17 cellular contexts compared by ENCODE assay signal in the genomic region with DNA sequence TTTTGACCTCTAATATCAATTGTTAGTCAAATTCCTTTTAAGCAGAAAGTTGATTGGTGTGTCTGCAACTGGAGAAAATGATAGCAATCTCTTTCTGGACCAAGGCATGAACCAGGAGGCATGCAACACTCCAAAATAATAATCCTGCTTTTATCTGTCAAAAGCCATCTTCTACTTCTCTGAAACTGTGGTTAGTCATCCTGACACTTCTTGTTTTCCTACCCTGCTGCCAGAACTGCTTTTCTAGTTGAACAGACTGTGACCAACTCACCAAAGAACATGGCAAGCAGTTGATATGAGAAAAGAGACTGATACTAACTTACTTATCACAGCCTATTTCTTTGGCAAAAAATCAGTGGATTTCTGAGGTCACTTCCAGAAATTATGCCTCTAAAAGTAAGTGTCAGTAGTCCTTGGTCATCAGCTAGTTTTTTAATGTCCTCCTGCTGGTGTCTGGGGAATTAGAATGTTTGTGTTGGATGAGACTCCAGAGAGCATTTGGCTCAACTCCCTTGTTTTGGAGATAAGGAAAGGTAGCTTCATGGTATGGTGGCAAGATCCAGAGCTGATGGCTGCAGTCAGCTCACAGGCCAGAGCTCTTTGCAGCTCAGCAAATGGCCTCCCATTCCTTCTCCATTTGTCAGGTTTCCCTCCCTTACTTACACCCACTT. TPM values are rescaled to one million over a fixed set of nuclear protein-coding genes. Genes with fewer than 3 reads are reported as not detected.
DNase-seq lines count a peak whose midpoint lies in the region; ATAC-seq lines count a peak whose summit lies in the region.
"Had no signal": no experiment of that assay in that cellular context is flagged by ENCODE, and none has a peak within 500 bp of the region (broad histone marks: within the 10 kb centered on the region; RNA-seq: fewer than 3 reads in every experiment).

No MANE protein-coding gene starts in this region.

- H3K4me2 ChIP-seq in Karpas-422 (ENCODE audit: low read depth, low read length, poor library complexity, severe bottlenecking) = no peak overlapping the region
- H3K4me2 ChIP-seq: A549 had no signal

- no peaks in the 10 kb centered on the region for H3K9me2 ChIP-seq in Karpas-422 (replicated peaks; ENCODE audit: insufficient read depth, low read length)

- no peak overlapping the region for H3K9ac ChIP-seq in Karpas-422 (ENCODE audit: low read length)

- no peak overlapping the region for H3K4me3 ChIP-seq in Karpas-422 (ENCODE audit: low read length)
- no peak overlapping the region for H3K4me3 ChIP-seq in HAP-1
- H3K4me3 ChIP-seq: A549, dorsolateral prefrontal cortex, gastroesophageal sphincter had no signal

- H3K79me2 ChIP-seq in Karpas-422 (ENCODE audit: low read length) = no peaks in the 10 kb centered on the region

- H3K27ac Mint-ChIP-seq in activated naive CD8-positive, alpha-beta T cell = peak overlapping the region; percentile 84
- H3K27ac Mint-ChIP-seq: activated naive CD8-positive, alpha-beta T cell treated with anti-CD3 and anti-CD28 coated beads, Interleukin-2, amount 10 ng/mL, durations not matched to agents 7 days and 5 days; nephron had no signal

- H3K4me1 ChIP-seq in Karpas-422 (ENCODE audit: low read length) (peaks cover 43% of the 10 kb centered on the region), HAP-1 (no peaks in the 10 kb centered on the region)
- H3K4me1 ChIP-seq: A549 had no signal

- no peak overlapping the region for H2AFZ ChIP-seq in Karpas-422 (ENCODE audit: low read length)

- in situ Hi-C loops in HAP-1 (cut with MboI; ENCODE audit: low sequenced_read_pairs) = loop anchor here (5.0 kb wide), 1 partner anchor 275 kb away; no protein-coding TSS in a partner anchor

- H3K27ac ChIP-seq in Karpas-422 (ENCODE audit: low read length) = peak overlapping the region; percentile 37; the same call in 1 of the 2 replicates
- H3K27ac ChIP-seq: A549, gastroesophageal sphincter had no signal

- H3K27me3 Mint-ChIP-seq in activated naive CD8-positive, alpha-beta T cell = no peaks in the 10 kb centered on the region
- H3K27me3 Mint-ChIP-seq: activated naive CD8-positive, alpha-beta T cell treated with anti-CD3 and anti-CD28 coated beads, Interleukin-2, amount 10 ng/mL, durations not matched to agents 7 days and 5 days had no signal

- peaks cover 3% of the 10 kb centered on the region for H3K36me3 Mint-ChIP-seq in activated naive CD8-positive, alpha-beta T cell
- H3K36me3 Mint-ChIP-seq: activated naive CD8-positive, alpha-beta T cell treated with anti-CD3 and anti-CD28 coated beads, Interleukin-2, amount 10 ng/mL, durations not matched to agents 7 days and 5 days had no signal

- peak overlapping the region; percentile 45 for H3K4me3 Mint-ChIP-seq in activated naive CD8-positive, alpha-beta T cell
- H3K4me3 Mint-ChIP-seq: activated naive CD8-positive, alpha-beta T cell treated with anti-CD3 and anti-CD28 coated beads, Interleukin-2, amount 10 ng/mL, durations not matched to agents 7 days and 5 days; nephron had no signal

- H3K9me3 ChIP-seq in Karpas-422 (ENCODE audit: low read length) (no peaks in the 10 kb centered on the region), HAP-1 (no peaks in the 10 kb centered on the region)
- H3K9me3 ChIP-seq: A549, gastroesophageal sphincter had no signal

- H3K27me3 ChIP-seq in Karpas-422 (ENCODE audit: low read length) (no peaks in the 10 kb centered on the region), HAP-1 (ENCODE audit: low read depth) (no peaks in the 10 kb centered on the region)
- H3K27me3 ChIP-seq: dorsolateral prefrontal cortex, gastroesophageal sphincter had no signal

- H3K4me1 Mint-ChIP-seq in activated naive CD8-positive, alpha-beta T cell (ENCODE audit: low read depth) = peaks cover 83% of the 10 kb centered on the region

- no peaks in the 10 kb centered on the region for H3K36me3 ChIP-seq in Karpas-422 (ENCODE audit: insufficient read depth, low read length)
- H3K36me3 ChIP-seq in HAP-1 (replicated peaks) = no peaks in the 10 kb centered on the region

- no peaks in the 10 kb centered on the region for H3K9me3 Mint-ChIP-seq in activated naive CD8-positive, alpha-beta T cell (ENCODE audit: low read depth)
- H3K9me3 Mint-ChIP-seq: activated naive CD8-positive, alpha-beta T cell treated with anti-CD3 and anti-CD28 coated beads, Interleukin-2, amount 10 ng/mL, durations not matched to agents 7 days and 5 days; nephron had no signal

- H4K20me1 ChIP-seq in Karpas-422 (ENCODE audit: insufficient read depth, low read depth, low read length) = no peaks in the 10 kb centered on the region

- DNase-seq in SKM-1 treated with dmso at 0.1 percent for 144 hours (lab: John Stamatoyannopoulos, UW; ENCODE audit: unreplicated experiment) (peak; percentile 16), SKM-1 (lab: John Stamatoyannopoulos, UW; ENCODE audit: unreplicated experiment) (no peak), Karpas-422 (no peak), lung microvascular endothelial cell (ENCODE audit: low read depth in 2 of 2) (peak; percentile 21 to 50), HAP-1 (ENCODE audit: low spot score in 2 of 2) (no peak), NCI-H1436 (lab: John Stamatoyannopoulos, UW) (no peak)
- DNase-seq: activated naive CD8-positive, alpha-beta T cell treated with anti-CD3 and anti-CD28 coated beads, Interleukin-2, amount 10 ng/mL, durations not matched to agents 7 days and 5 days; dorsolateral prefrontal cortex; H7; islet precursor cell; NCI-H1417; SIG-M5 had no signal

- ATAC-seq in HG03378 (IDR thresholded peaks at IDR 0.05; ENCODE audit: unreplicated experiment) = no peak
- ATAC-seq: A549, gastroesophageal sphincter had no signal

RNA-seq across cellular contexts. Expression of a gene that starts 7.2 kb away (rescaled TPM):
- total RNA-seq in Karpas-422 (2014; rRNA removed; shearing (Covaris generic); ENCODE audit: low replicate concordance) = 12.2 and 18.4 TPM in 2 replicates
- total RNA-seq in lung microvascular endothelial cell = 0.87 and 1.2 TPM in 2 replicates

RNA-seq across cellular contexts. Expression of a gene that starts 30.1 kb away (rescaled TPM):
- 20.6 and 38.7 TPM in 2 replicates for total RNA-seq in Karpas-422 (2014; rRNA removed; shearing (Covaris generic); ENCODE audit: low replicate concordance)
- 12.9 and 17.3 TPM in 2 replicates for total RNA-seq in lung microvascular endothelial cell

RNA-seq across cellular contexts. Expression of a gene that starts 33.5 kb away (rescaled TPM):
- total RNA-seq in Karpas-422 (2014; rRNA removed; shearing (Covaris generic); ENCODE audit: low replicate concordance) = 103 and 127 TPM in 2 replicates
- total RNA-seq in lung microvascular endothelial cell = 36.8 and 60.7 TPM in 2 replicates

Comparison
In these comparisons a context has a peak if more than half of its experiments do, and no peak if none do; other contexts are left out.
1. DNase-seq: peak in SKM-1 treated with dmso at 0.1 percent for 144 hours (single experiment) and lung microvascular endothelial cell (2 of 2); none in SKM-1 (single experiment), Karpas-422 (single experiment), HAP-1 (0 of 2) and NCI-H1436 (single experiment).